In genomic region chr5:16508730-16509531, GRCh38 we compare ENCODE assay signal across 9 cellular contexts. TPM values are rescaled to one million over a fixed set of nuclear protein-coding genes. Genes with fewer than 3 reads are reported as not detected.
A peak's percentile ranks its signal among the peaks of the same experiment; 100 is the strongest.
DNase-seq lines count a peak whose midpoint lies in the region; ATAC-seq, FAIRE-seq and TF ChIP-seq lines count a peak whose summit lies in the region.
"Had no signal": no experiment of that assay in that cellular context is flagged by ENCODE, and none has a peak within 500 bp of the region (broad histone marks: within the 10 kb centered on the region; RNA-seq: fewer than 3 reads in every experiment).

No MANE protein-coding gene starts in this region.

- intact Hi-C loops in adrenal gland (cut with DNase I) = no loop called here
- intact Hi-C loops in testis (cut with DNase I; ENCODE audit: low total_unique reads) = no loop called here

- DNase-seq in adrenal gland (peak in 4 of 7 donors; percentile 20 to 60 (median 51)), keratinocyte (ENCODE audit: low read depth, low spot score) (peak; percentile 26), testis (peak; percentile 19), NCI-H187 treated with DMSO at 0.1 percent for 48 hours (lab: John Stamatoyannopoulos, UW) (no peak)
- DNase-seq in stimulated activated CD4-positive, alpha-beta T cell treated with anti-CD3 and anti-CD28 coated beads, Interleukin-4, amount 100 ng/mL, for 1 hour = no peak

- no peaks in the 10 kb centered on the region for H4K20me1 ChIP-seq in keratinocyte (ENCODE audit: control insufficient read depth, extremely low read depth, insufficient read depth, low read length)

- peaks cover 11% of the 10 kb centered on the region for H3K4me1 ChIP-seq in HUES6 (ENCODE audit: control insufficient read depth, insufficient read depth, low read length)
- no peaks in the 10 kb centered on the region for H3K4me1 ChIP-seq in adrenal gland (replicated peaks in 1 of 2)
- peaks cover 19% of the 10 kb centered on the region for H3K4me1 ChIP-seq in keratinocyte (ENCODE audit: control insufficient read depth, extremely low read depth, insufficient read depth, low read length)
- H3K4me1 ChIP-seq in testis = peaks cover 13% of the 10 kb centered on the region

- H3K9me1 ChIP-seq in keratinocyte (ENCODE audit: control insufficient read depth, extremely low read depth, insufficient read depth, low read length) = peaks cover 3% of the 10 kb centered on the region

- H3K79me2 ChIP-seq in keratinocyte (ENCODE audit: control insufficient read depth, insufficient read depth, low read length) = no peaks in the 10 kb centered on the region

- no peak overlapping the region for H3K27ac ChIP-seq in HUES6 (ENCODE audit: low read depth, low read length)
- no peak overlapping the region for H3K27ac ChIP-seq in adrenal gland
- peak overlapping the region; percentile 65 for H3K27ac ChIP-seq in keratinocyte (ENCODE audit: control insufficient read depth, insufficient read depth, low read length)
- no peak overlapping the region for H3K27ac ChIP-seq in testis

- H3K36me3 ChIP-seq in HUES6 (ENCODE audit: control insufficient read depth, insufficient read depth, low read length) = no peaks in the 10 kb centered on the region
- no peaks in the 10 kb centered on the region for H3K36me3 ChIP-seq in adrenal gland (replicated peaks in 1 of 2)
- no peaks in the 10 kb centered on the region for H3K36me3 ChIP-seq in keratinocyte (ENCODE audit: control insufficient read depth in 2 of 2, extremely low read depth in 1 of 2, insufficient read depth in 2 of 2, low read length in 2 of 2)
- no peaks in the 10 kb centered on the region for H3K36me3 ChIP-seq in testis (ENCODE audit: low read depth, missing control alignments)

- peak overlapping the region; percentile 91 for H2AFZ ChIP-seq in keratinocyte (ENCODE audit: control insufficient read depth, low read length)

- no peak overlapping the region for H3K9ac ChIP-seq in HUES6 (ENCODE audit: low read length)
- H3K9ac ChIP-seq in keratinocyte (ENCODE audit: control insufficient read depth, extremely low read depth, insufficient read depth, low read length) = peak overlapping the region; percentile 46

- H3K9me3 ChIP-seq in HUES6 (ENCODE audit: control insufficient read depth, insufficient read depth, low read depth, low read length) (no peaks in the 10 kb centered on the region), adrenal gland (replicated peaks in 1 of 3) (no peaks in the 10 kb centered on the region), keratinocyte (ENCODE audit: control insufficient read depth, low read depth, low read length) (no peaks in the 10 kb centered on the region), testis (no peaks in the 10 kb centered on the region)

- no peak for ATAC-seq in activated CD4-positive, CD25-positive, alpha-beta regulatory T cell treated with anti-CD3 and anti-CD28 coated beads, Interleukin-2, amount 50 U/mL, for 24 hours
- no peak for ATAC-seq in HG03432 (IDR thresholded peaks at IDR 0.05; ENCODE audit: unreplicated experiment)

- H3K27me3 ChIP-seq in HUES6 (ENCODE audit: control insufficient read depth, insufficient read depth, low read length) (no peaks in the 10 kb centered on the region), adrenal gland (no peaks in the 10 kb centered on the region), keratinocyte (ENCODE audit: control insufficient read depth, extremely low read depth, insufficient read depth, low read length) (no peaks in the 10 kb centered on the region), testis (no peaks in the 10 kb centered on the region)

- TF ChIP-seq POLR2A in adrenal gland (IDR thresholded peaks at IDR 0.05) (no peak), testis (IDR thresholded peaks at IDR 0.05) (no peak)

- peak overlapping the region; percentile 79 for H3K4me2 ChIP-seq in keratinocyte (ENCODE audit: control insufficient read depth, extremely low read depth, insufficient read depth, low read depth, low read length)

- peak; percentile 87 for FAIRE-seq in keratinocyte (lab: Jason Lieb, UNC)
- FAIRE-seq: GM18507 had no signal

- dilution Hi-C loops in keratinocyte (cut with MboI; ENCODE audit: extremely low pct_ligation_motif_present, low sequenced_read_pairs) = no loop called here

- no peak for TF ChIP-seq CTCF in adrenal gland (IDR thresholded peaks at IDR 0.05)
- TF ChIP-seq CTCF in keratinocyte (optimal IDR thresholded peaks at IDR 0.05 in 1 of 3, IDR thresholded peaks at IDR 0.05 in 1 of 3, conservative IDR thresholded peaks at IDR 0.05 in 1 of 3; ENCODE audit: extremely low read depth in 1 of 3, insufficient read depth in 2 of 3, low read length in 3 of 3) = peak in 1 of 3 experiments; percentile 10
- no peak for TF ChIP-seq CTCF in testis (IDR thresholded peaks at IDR 0.05)

- H3K4me3 ChIP-seq in HUES6 (ENCODE audit: low read depth, low read length) (peak overlapping the region; percentile 23; the same call in 1 of the 2 replicates), adrenal gland (no peak overlapping the region), keratinocyte (ENCODE audit: control insufficient read depth in 2 of 3, extremely low read depth in 1 of 3, insufficient read depth in 2 of 3, low read depth in 1 of 3, low read length in 3 of 3) (peak overlapping the region; percentile 32 to 48 (median 41)), testis (no peak overlapping the region)

- WGBS in adrenal gland, 4 donors = 54 to 70% (median 59%) methylated on average over 14 to 15 of the region's 15 CpGs
- WGBS in testis, 2 donors = 55 to 64% methylated on average over 15 of the region's 15 CpGs

RNA-seq across cellular contexts. Expression of gene ZNF622, which starts 43.3 kb away (rescaled TPM):
- total RNA-seq in adrenal gland = 10 to 100 TPM in 7 of 8 donors, 1 to 10 TPM in 1; 9.2 to 28.0 (median 21.8) TPM
- polyA plus RNA-seq in adrenal gland = 10 to 100 TPM; 10.0 to 33.5 (median 12.6) TPM
- polyA plus RNA-seq in keratinocyte = 19.8 to 23.1 TPM (median 22.6 TPM) in 3 replicates
- polyA plus RNA-seq in keratinocyte (2011; ENCODE audit: low read depth) = 107 TPM
- polyA plus RNA-seq in keratinocyte (2011; cell fraction: cytosol; rRNA removed) = 17.9 and 19.5 TPM in 2 replicates
- polyA plus RNA-seq in keratinocyte (2011; cell fraction: nucleus; rRNA removed) = 27.8 and 33.5 TPM in 2 replicates
- polyA plus RNA-seq in keratinocyte (2012; ENCODE audit: low replicate concordance) = 41.5 and 51.1 TPM in 2 replicates
- 6.1 to 10.3 TPM (median 8.5 TPM) in 3 replicates for polyA minus RNA-seq in keratinocyte
- 20.7 TPM for polyA minus RNA-seq in keratinocyte (2011; cell fraction: cytosol; rRNA and poly(A)+ RNA removed)
- 8.3 and 13.4 TPM in 2 replicates for polyA minus RNA-seq in keratinocyte (2011; cell fraction: nucleus; rRNA and poly(A)+ RNA removed)
- 10 to 100 TPM; 24.5 to 24.8 TPM for total RNA-seq in testis
- 36.3 TPM for polyA plus RNA-seq in testis (ENCODE audit: insufficient read depth, low read depth, low replicate concordance)

Comparison
In these comparisons a context has a peak if more than half of its experiments do, and no peak if none do; other contexts are left out.
1. H3K4me3 ChIP-seq: peak in HUES6 (single experiment) and keratinocyte (3 of 3); none in adrenal gland (0 of 4) and testis (0 of 2).
2. DNase-seq: peak in adrenal gland (4 of 7), keratinocyte (single experiment) and testis (single experiment); none in NCI-H187 treated with DMSO at 0.1 percent for 48 hours (single experiment) and stimulated activated CD4-positive, alpha-beta T cell treated with anti-CD3 and anti-CD28 coated beads, Interleukin-4, amount 100 ng/mL, for 1 hour (single experiment).